Comparison of ENCODE assay signal across 19 cellular contexts in genomic region chr10:131974034-131974817, GRCh38. TPM values are rescaled to one million over a fixed set of nuclear protein-coding genes. Genes with fewer than 3 reads are reported as not detected.
DNase-seq lines count a peak whose midpoint lies in the region; ATAC-seq, FAIRE-seq and TF ChIP-seq lines count a peak whose summit lies in the region.
"Had no signal": no experiment of that assay in that cellular context is flagged by ENCODE, and none has a peak within 500 bp of the region (broad histone marks: within the 10 kb centered on the region; RNA-seq: fewer than 3 reads in every experiment).

No MANE protein-coding gene starts in this region.

- no peaks in the 10 kb centered on the region for H3K9me3 ChIP-seq in A549
- H3K9me3 ChIP-seq in CD4-positive, alpha-beta T cell (ENCODE audit: control insufficient read depth, low read length), result no peaks in the 10 kb centered on the region
- H3K9me3 ChIP-seq in upper lobe of left lung, result no peaks in the 10 kb centered on the region

- peaks cover 10 to 32% (median 22%) of the 10 kb centered on the region in 4 donors for H3K36me3 ChIP-seq in upper lobe of left lung

- TF ChIP-seq EP300 in A549 (IDR thresholded peaks at IDR 0.05) (no peak), upper lobe of left lung (IDR thresholded peaks at IDR 0.05) (no peak)

- ATAC-seq in A549 (no peak), upper lobe of left lung (ENCODE audit: low FRiP score in 2 of 2) (no peak), HG03432 (IDR thresholded peaks at IDR 0.05; ENCODE audit: unreplicated experiment) (no peak), HG02763 (IDR thresholded peaks at IDR 0.05; ENCODE audit: unreplicated experiment) (no peak)
- no peak for ATAC-seq in CD4-positive, alpha-beta T cell (ENCODE audit: poor library complexity)
- ATAC-seq: GM23338 had no signal

- no peaks in the 10 kb centered on the region for H3K27me3 ChIP-seq in CD4-positive, alpha-beta T cell (ENCODE audit: control insufficient read depth, insufficient read depth, low read length)
- no peaks in the 10 kb centered on the region for H3K27me3 ChIP-seq in upper lobe of left lung
- H3K27me3 ChIP-seq: hepatocyte had no signal

- H3K4me3 ChIP-seq in A549, result no peak overlapping the region
- no peak overlapping the region for H3K4me3 ChIP-seq in upper lobe of left lung
- H3K4me3 ChIP-seq: GM23338, hepatocyte had no signal

- TF ChIP-seq POLR2A in A549 (IDR thresholded peaks at IDR 0.05; ENCODE audit: low read length) (no peak), upper lobe of left lung (IDR thresholded peaks at IDR 0.05) (no peak)

- peaks cover 82% of the 10 kb centered on the region for H3K4me1 Mint-ChIP-seq in CD4-positive, alpha-beta T cell (ENCODE audit: low read depth)
- H3K4me1 Mint-ChIP-seq in activated naive CD8-positive, alpha-beta T cell (ENCODE audit: low read depth), result peaks cover 84% of the 10 kb centered on the region
- H3K4me1 Mint-ChIP-seq in immature natural killer cell, result peaks cover 42 to 44% of the 10 kb centered on the region in 2 donors

- POLR2A ChIA-PET in A549 (lab: Yijun Ruan, JAX), result no interaction called here
- POLR2A ChIA-PET in CD4-positive, alpha-beta T cell (lab: Charles Lee), result interaction anchor here (0.6 to 4.2 kb wide), 4 partner anchors 9 to 74 kb away, joined by 3 to 19 read pairs (median 3); partner anchors contain the start of gene PPP2R2D

- peak overlapping the region; percentile 91 for H3K4me3 Mint-ChIP-seq in CD4-positive, alpha-beta T cell
- peak overlapping the region; percentile 44 for H3K4me3 Mint-ChIP-seq in activated naive CD8-positive, alpha-beta T cell
- peak overlapping the region in 4 of 5 donors; percentile 25 to 70 (median 44) for H3K4me3 Mint-ChIP-seq in immature natural killer cell
- H3K4me3 Mint-ChIP-seq: B cell, GM23338, type B pancreatic cell had no signal

- H3K4me1 ChIP-seq in A549 (peaks cover 4% of the 10 kb centered on the region; the same call in 1 of the 3 replicates), upper lobe of left lung (peaks cover 13 to 19% (median 17%) of the 10 kb centered on the region in 4 donors)

- H3K27ac ChIP-seq in A549 (no peak overlapping the region), upper lobe of left lung (no peak overlapping the region)
- H3K27ac ChIP-seq in CD4-positive, alpha-beta T cell (ENCODE audit: low read depth, low read length), result peak overlapping the region; percentile 80
- H3K27ac ChIP-seq: hepatocyte had no signal

- intact Hi-C loops in CD4-positive, alpha-beta T cell (cut with DNase I, micrococcal nuclease), result loop anchor here in 1 of 2 experiments (10.0 kb wide), 1 partner anchor 181 kb away; no protein-coding TSS in a partner anchor

- CTCF ChIA-PET in A549 (lab: Yijun Ruan, JAX), result interaction anchor here (0.5 to 2.5 kb wide), 7 partner anchors 9 to 169 kb away, joined by 3 to 13 read pairs (median 4); no protein-coding TSS in a partner anchor
- CTCF ChIA-PET in CD4-positive, alpha-beta T cell (lab: Charles Lee), result interaction anchor here (1.1 to 2.2 kb wide), 4 partner anchors 49 to 89 kb away, joined by 3 to 7 read pairs (median 4); no protein-coding TSS in a partner anchor

- peak overlapping the region; percentile 94 for H3K27ac Mint-ChIP-seq in CD4-positive, alpha-beta T cell
- H3K27ac Mint-ChIP-seq in activated naive CD8-positive, alpha-beta T cell, result peak overlapping the region; percentile 83
- peak overlapping the region in 1 of 6 donors; percentile 61 for H3K27ac Mint-ChIP-seq in immature natural killer cell
- H3K27ac Mint-ChIP-seq: B cell, GM23338, type B pancreatic cell had no signal

- TF ChIP-seq RAD21 in A549 (conservative IDR thresholded peaks at IDR 0.05 in 1 of 2, IDR thresholded peaks at IDR 0.05 in 1 of 2), result no peak

- TF ChIP-seq CTCF in A549 (IDR thresholded peaks at IDR 0.05) (no peak), upper lobe of left lung (IDR thresholded peaks at IDR 0.05) (no peak)
- TF ChIP-seq CTCF in CD4-positive, alpha-beta T cell (IDR thresholded peaks at IDR 0.05), result no peak

- 94% methylated on average over 14 of the region's 14 CpGs for WGBS in A549 (ENCODE audit: missing lambda C conversion rate)
- 95% methylated on average over 14 of the region's 14 CpGs for WGBS in upper lobe of left lung, 2 donors

- no peak for FAIRE-seq in A549 (lab: Jason Lieb, UNC)
- FAIRE-seq: kidney, small intestine had no signal

- H3K36me3 Mint-ChIP-seq in CD4-positive, alpha-beta T cell (ENCODE audit: low read depth), result peaks cover 49% of the 10 kb centered on the region
- H3K36me3 Mint-ChIP-seq in activated naive CD8-positive, alpha-beta T cell, result no peaks in the 10 kb centered on the region
- peaks cover 5 to 11% (median 8%) of the 10 kb centered on the region in 3 donors for H3K36me3 Mint-ChIP-seq in immature natural killer cell

- no peak overlapping the region for H3K4me2 ChIP-seq in A549
- H3K4me2 ChIP-seq: GM23338, hepatocyte had no signal

- no peak for DNase-seq in A549 (ENCODE audit: low read depth in 1 of 2, low spot score in 1 of 2)
- no peak for DNase-seq in CD4-positive, alpha-beta T cell
- DNase-seq in immature natural killer cell, result no peak
- DNase-seq in ecto neural progenitor cell (ENCODE audit: low spot score), result no peak
- no peak for DNase-seq in upper lobe of left lung
- DNase-seq: activated CD4-positive, CD25-positive, alpha-beta regulatory T cell treated with anti-CD3 and anti-CD28 coated beads, Interleukin-2, amount 50 U/mL, for 72 hours; kidney; NCI-H1436 treated with DMSO at 0.1 percent for 48 hours; NCI-H2227 treated with DMSO at 0.1 percent for 48 hours; occipital lobe; small intestine had no signal

- no peaks in the 10 kb centered on the region for H3K27me3 Mint-ChIP-seq in CD4-positive, alpha-beta T cell
- no peaks in the 10 kb centered on the region for H3K27me3 Mint-ChIP-seq in activated naive CD8-positive, alpha-beta T cell
- peaks cover 0 to 7% (median 6%) of the 10 kb centered on the region in 3 donors for H3K27me3 Mint-ChIP-seq in immature natural killer cell (ENCODE audit: low read depth in 3 of 3)
- H3K27me3 Mint-ChIP-seq: B cell had no signal

- no peaks in the 10 kb centered on the region for H3K9me3 Mint-ChIP-seq in CD4-positive, alpha-beta T cell
- H3K9me3 Mint-ChIP-seq in activated naive CD8-positive, alpha-beta T cell (ENCODE audit: low read depth), result no peaks in the 10 kb centered on the region
- no peaks in the 10 kb centered on the region for H3K9me3 Mint-ChIP-seq in immature natural killer cell
- H3K9me3 Mint-ChIP-seq: GM23338, type B pancreatic cell had no signal

TF ChIP-seq in A549, 52 proteins besides CTCF, POLR2A, EP300 and RAD21:
- TF ChIP-seq CHD2 (IDR thresholded peaks at IDR 0.05; ENCODE audit: low read length, partially characterized antibody) (no peak), MAFK (IDR thresholded peaks at IDR 0.05; ENCODE audit: partially characterized antibody) (peak; percentile 71)

RNA-seq across cellular contexts. Expression of gene BNIP3, which starts 7.5 kb away (rescaled TPM):
- polyA plus RNA-seq in A549 (2011; rRNA removed) (46.6 and 51.2 TPM in 2 replicates), A549 (2017; fragmentation: RNase III; extraction: RNeasy Plus Mini Kit Qiagen cat#74134 plus additional on column Dnase treatment) (46.9 to 52.1 TPM (median 51.0 TPM) in 3 replicates), immature natural killer cell (10 to 100 TPM in 1 of 3 donors, 1 to 10 TPM in 2; 8.7 to 17.8 (median 9.0) TPM)
- 32.8 and 33.4 TPM in 2 replicates for polyA plus RNA-seq in A549 (2012; cell fraction: cytosol; rRNA removed)
- polyA plus RNA-seq in A549 (2012; cell fraction: nucleus; rRNA removed), result 40.2 and 60.3 TPM in 2 replicates
- polyA minus RNA-seq in A549 (2011; rRNA and poly(A)+ RNA removed), result 15.8 and 19.2 TPM in 2 replicates
- 10 to 100 TPM; 21.0 to 23.6 TPM for total RNA-seq in CD4-positive, alpha-beta T cell
- total RNA-seq in upper lobe of left lung, result 100 to 1,000 TPM in 1 of 6 donors, 10 to 100 TPM in 5; 34.6 to 114 (median 51.9) TPM
- total RNA-seq: HT-29 had no signal
